ENCODE assay signal across 1 cellular context in the genomic region with DNA sequence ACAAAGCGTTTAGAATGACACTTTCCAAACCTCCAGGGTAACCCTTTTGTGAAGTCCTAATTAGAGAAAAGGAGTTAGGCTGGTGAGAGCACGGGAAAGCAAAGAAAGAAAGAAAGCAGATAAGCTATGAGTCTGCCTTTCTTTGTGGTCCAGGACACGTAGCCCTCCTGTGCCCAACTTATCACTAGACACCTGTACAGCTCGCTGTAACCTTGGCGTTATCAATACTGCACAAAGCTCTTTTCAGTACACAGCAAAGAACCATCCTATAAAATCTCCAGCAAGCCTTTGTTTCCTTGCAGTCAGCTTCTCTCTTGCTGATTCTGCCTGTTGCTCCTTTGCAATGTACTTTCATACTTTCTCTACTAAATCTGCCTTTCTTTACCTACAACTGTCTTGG.
TF ChIP-seq lines count a peak whose summit lies in the region.

No MANE protein-coding gene starts in this region.

TF ChIP-seq in K562, 482 proteins besides CTCF, POLR2A, EP300 and RAD21 (continued from another document):
- TF ChIP-seq, protein P1, sequence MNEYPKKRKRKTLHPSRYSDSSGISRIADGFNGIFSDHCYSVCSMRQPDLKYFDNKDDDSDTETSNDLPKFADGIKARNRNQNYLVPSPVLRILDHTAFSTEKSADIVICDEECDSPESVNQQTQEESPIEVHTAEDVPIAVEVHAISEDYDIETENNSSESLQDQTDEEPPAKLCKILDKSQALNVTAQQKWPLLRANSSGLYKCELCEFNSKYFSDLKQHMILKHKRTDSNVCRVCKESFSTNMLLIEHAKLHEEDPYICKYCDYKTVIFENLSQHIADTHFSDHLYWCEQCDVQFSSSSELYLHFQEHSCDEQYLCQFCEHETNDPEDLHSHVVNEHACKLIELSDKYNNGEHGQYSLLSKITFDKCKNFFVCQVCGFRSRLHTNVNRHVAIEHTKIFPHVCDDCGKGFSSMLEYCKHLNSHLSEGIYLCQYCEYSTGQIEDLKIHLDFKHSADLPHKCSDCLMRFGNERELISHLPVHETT (CRISPR knock-in tag; conservative IDR thresholded peaks at IDR 0.05 in 1 of 2, IDR thresholded peaks at IDR 0.05 in 1 of 2) = no peak
- no peak for TF ChIP-seq MEIS2 (IDR thresholded peaks at IDR 0.05; ENCODE audit: partially characterized antibody)
- no peak for TF ChIP-seq KLF1 (tag; IDR thresholded peaks at IDR 0.05)
- no peak for TF ChIP-seq KAT7 (CRISPR knock-in tag; IDR thresholded peaks at IDR 0.05; ENCODE audit: borderline replicate concordance)
- peak; percentile 50 for TF ChIP-seq ARID1B (IDR thresholded peaks at IDR 0.05)
- TF ChIP-seq MTA2 (IDR thresholded peaks at IDR 0.05; ENCODE audit: low read depth) = no peak
- TF ChIP-seq, protein P2, sequence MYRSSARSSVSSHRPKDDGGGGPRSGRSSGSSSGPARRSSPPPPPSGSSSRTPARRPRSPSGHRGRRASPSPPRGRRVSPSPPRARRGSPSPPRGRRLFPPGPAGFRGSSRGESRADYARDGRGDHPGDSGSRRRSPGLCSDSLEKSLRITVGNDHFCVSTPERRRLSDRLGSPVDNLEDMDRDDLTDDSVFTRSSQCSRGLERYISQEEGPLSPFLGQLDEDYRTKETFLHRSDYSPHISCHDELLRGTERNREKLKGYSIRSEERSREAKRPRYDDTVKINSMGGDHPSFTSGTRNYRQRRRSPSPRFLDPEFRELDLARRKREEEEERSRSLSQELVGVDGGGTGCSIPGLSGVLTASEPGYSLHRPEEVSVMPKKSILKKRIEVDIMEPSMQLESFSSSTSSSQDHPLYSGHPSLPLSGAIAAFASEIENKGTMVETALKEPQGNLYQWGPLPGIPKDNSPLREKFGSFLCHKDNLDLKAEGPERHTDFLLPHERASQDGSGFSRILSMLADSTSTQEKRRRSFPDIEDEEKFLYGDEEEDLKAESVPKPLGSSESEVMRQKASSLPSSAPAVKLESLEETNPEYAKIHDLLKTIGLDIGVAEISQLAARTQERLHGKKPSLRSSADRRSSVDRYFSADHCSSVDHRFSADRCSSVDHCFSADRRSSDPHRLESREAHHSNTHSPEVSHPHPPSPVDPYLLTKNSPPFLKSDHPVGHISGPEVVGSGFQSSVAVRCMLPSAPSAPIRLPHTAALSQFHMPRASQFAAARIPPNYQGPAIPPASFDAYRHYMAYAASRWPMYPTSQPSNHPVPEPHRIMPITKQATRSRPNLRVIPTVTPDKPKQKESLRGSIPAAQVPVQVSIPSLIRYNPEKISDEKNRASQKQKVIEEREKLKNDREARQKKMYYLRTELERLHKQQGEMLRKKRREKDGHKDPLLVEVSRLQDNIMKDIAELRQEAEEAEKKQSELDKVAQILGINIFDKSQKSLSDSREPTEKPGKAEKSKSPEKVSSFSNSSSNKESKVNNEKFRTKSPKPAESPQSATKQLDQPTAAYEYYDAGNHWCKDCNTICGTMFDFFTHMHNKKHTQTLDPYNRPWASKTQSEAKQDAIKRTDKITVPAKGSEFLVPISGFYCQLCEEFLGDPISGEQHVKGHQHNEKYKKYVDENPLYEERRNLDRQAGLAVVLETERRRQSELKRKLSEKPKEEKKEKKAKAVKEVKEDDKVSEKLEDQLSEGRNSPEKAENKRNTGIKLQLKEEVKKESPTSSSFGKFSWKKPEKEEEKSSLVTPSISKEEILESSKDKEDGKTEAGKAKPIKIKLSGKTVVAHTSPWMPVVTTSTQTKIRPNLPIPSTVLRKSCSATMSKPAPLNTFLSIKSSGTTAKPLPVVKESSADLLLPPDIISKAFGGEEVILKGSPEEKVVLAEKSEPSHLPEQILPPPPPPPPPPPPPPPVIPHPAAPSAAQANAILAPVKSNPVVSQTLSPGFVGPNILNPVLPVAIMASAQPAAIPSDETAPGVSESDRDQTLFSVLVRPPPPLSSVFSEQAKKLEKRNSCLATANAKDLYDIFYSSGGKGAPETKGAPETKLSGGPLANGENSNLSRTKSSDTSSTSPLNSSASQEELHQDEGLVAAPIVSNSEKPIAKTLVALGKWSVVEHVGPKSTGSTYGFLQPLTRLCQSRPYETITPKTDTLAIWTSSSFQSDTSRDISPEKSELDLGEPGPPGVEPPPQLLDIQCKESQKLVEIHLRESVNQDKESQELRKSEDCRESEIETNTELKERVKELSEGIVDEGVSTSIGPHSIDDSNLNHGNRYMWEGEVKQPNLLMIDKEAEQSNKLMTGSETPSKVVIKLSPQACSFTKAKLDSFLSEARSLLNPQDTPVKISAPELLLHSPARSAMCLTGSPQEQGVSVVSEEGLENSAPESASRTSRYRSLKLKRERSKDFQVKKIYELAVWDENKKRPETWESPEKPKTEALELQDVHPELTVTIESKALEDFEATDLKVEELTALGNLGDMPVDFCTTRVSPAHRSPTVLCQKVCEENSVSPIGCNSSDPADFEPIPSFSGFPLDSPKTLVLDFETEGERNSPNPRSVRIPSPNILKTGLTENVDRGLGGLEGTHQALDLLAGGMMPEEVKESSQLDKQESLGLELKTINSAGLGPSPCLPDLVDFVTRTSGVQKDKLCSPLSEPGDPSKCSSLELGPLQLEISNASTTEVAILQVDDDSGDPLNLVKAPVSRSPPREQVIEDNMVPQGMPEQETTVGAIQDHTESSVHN (IDR thresholded peaks at IDR 0.05; ENCODE audit: borderline replicate concordance in 1 of 2, low read depth in 1 of 2) = no peak
- TF ChIP-seq, protein P3, sequence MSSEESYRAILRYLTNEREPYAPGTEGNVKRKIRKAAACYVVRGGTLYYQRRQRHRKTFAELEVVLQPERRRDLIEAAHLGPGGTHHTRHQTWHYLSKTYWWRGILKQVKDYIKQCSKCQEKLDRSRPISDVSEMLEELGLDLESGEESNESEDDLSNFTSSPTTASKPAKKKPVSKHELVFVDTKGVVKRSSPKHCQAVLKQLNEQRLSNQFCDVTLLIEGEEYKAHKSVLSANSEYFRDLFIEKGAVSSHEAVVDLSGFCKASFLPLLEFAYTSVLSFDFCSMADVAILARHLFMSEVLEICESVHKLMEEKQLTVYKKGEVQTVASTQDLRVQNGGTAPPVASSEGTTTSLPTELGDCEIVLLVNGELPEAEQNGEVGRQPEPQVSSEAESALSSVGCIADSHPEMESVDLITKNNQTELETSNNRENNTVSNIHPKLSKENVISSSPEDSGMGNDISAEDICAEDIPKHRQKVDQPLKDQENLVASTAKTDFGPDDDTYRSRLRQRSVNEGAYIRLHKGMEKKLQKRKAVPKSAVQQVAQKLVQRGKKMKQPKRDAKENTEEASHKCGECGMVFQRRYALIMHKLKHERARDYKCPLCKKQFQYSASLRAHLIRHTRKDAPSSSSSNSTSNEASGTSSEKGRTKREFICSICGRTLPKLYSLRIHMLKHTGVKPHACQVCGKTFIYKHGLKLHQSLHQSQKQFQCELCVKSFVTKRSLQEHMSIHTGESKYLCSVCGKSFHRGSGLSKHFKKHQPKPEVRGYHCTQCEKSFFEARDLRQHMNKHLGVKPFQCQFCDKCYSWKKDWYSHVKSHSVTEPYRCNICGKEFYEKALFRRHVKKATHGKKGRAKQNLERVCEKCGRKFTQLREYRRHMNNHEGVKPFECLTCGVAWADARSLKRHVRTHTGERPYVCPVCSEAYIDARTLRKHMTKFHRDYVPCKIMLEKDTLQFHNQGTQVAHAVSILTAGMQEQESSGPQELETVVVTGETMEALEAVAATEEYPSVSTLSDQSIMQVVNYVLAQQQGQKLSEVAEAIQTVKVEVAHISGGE (CRISPR knock-in tag; IDR thresholded peaks at IDR 0.05) = no peak
- TF ChIP-seq SNIP1 (IDR thresholded peaks at IDR 0.05; ENCODE audit: low read depth) = no peak
- TF ChIP-seq SIN3A (IDR thresholded peaks at IDR 0.05; ENCODE audit: borderline replicate concordance in 2 of 2, control insufficient read depth in 1 of 2, low read depth in 2 of 2, low read length in 2 of 2) = no peak
- TF ChIP-seq, protein P4, sequence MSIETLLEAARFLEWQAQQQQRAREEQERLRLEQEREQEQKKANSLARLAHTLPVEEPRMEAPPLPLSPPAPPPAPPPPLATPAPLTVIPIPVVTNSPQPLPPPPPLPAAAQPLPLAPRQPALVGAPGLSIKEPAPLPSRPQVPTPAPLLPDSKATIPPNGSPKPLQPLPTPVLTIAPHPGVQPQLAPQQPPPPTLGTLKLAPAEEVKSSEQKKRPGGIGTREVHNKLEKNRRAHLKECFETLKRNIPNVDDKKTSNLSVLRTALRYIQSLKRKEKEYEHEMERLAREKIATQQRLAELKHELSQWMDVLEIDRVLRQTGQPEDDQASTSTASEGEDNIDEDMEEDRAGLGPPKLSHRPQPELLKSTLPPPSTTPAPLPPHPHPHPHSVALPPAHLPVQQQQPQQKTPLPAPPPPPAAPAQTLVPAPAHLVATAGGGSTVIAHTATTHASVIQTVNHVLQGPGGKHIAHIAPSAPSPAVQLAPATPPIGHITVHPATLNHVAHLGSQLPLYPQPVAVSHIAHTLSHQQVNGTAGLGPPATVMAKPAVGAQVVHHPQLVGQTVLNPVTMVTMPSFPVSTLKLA (conservative IDR thresholded peaks at IDR 0.05) = no peak
- no peak for TF ChIP-seq E2F3 (CRISPR knock-in tag; IDR thresholded peaks at IDR 0.05)
- no peak for TF ChIP-seq NFE2 (IDR thresholded peaks at IDR 0.05; ENCODE audit: low read depth)
- TF ChIP-seq MTA3 (IDR thresholded peaks at IDR 0.05; ENCODE audit: borderline replicate concordance) = no peak
- TF ChIP-seq CAMTA2 (CRISPR knock-in tag; conservative IDR thresholded peaks at IDR 0.05) = no peak
- TF ChIP-seq SREBF1 (IDR thresholded peaks at IDR 0.05; ENCODE audit: borderline replicate concordance, low read depth, low read length) = no peak
- TF ChIP-seq CCNT2 (IDR thresholded peaks at IDR 0.05; ENCODE audit: borderline replicate concordance, extremely low read depth, insufficient read length, low read depth, low read length) = no peak
- TF ChIP-seq, protein P5, sequence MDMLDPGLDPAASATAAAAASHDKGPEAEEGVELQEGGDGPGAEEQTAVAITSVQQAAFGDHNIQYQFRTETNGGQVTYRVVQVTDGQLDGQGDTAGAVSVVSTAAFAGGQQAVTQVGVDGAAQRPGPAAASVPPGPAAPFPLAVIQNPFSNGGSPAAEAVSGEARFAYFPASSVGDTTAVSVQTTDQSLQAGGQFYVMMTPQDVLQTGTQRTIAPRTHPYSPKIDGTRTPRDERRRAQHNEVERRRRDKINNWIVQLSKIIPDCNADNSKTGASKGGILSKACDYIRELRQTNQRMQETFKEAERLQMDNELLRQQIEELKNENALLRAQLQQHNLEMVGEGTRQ (CRISPR knock-in tag; IDR thresholded peaks at IDR 0.05) = no peak
- TF ChIP-seq FOXA1 (IDR thresholded peaks at IDR 0.05; ENCODE audit: borderline replicate concordance) = no peak
